In genomic region chr14:81594012-81594411, GRCh38 we compare ENCODE assay signal across 1 cellular context.
TF ChIP-seq lines count a peak whose summit lies in the region.

No MANE protein-coding gene starts in this region.

TF ChIP-seq in WTC11, 78 proteins besides CTCF, POLR2A, EP300 and RAD21 (continued from another document):
- TF ChIP-seq ZBTB43 (CRISPR knock-in tag; IDR thresholded peaks at IDR 0.05) = no peak
- no peak for TF ChIP-seq JUN (CRISPR knock-in tag; IDR thresholded peaks at IDR 0.05)
- TF ChIP-seq CBFB (CRISPR knock-in tag; IDR thresholded peaks at IDR 0.05; ENCODE audit: low read depth) = no peak
- TF ChIP-seq ERG (CRISPR knock-in tag; IDR thresholded peaks at IDR 0.05) = no peak
TF ChIP-seq in WTC11: peak in this region for 0.
